ENCODE assay signal across 15 cellular contexts in genomic region chr15:57283774-57284508, GRCh38.
DNase-seq lines count a peak whose midpoint lies in the region; ATAC-seq and TF ChIP-seq lines count a peak whose summit lies in the region.
"Had no signal": no experiment of that assay in that cellular context is flagged by ENCODE, and none has a peak within 500 bp of the region (broad histone marks: within the 10 kb centered on the region; RNA-seq: fewer than 3 reads in every experiment).

No MANE protein-coding gene starts in this region.

- DNase-seq in T-helper 17 cell (no peak), neural crest cell (ENCODE audit: low read depth, low spot score) (no peak), NCI-H1436 treated with DMSO at 0.1 percent for 48 hours (lab: John Stamatoyannopoulos, UW) (no peak), inferior parietal cortex (ENCODE audit: extremely low spot score) (no peak), UCSD-AML1 (lab: John Stamatoyannopoulos, UW; ENCODE audit: unreplicated experiment) (no peak)
- DNase-seq: activated CD4-positive, alpha-beta memory T cell treated with anti-CD3 and anti-CD28 coated beads for 36 hours; activated naive CD4-positive, alpha-beta T cell; hippocampal formation; NCI-H2171; upper lobe of left lung had no signal

- no peaks in the 10 kb centered on the region for H3K27me3 Mint-ChIP-seq in T-helper 17 cell
- H3K27me3 Mint-ChIP-seq in neural crest cell (ENCODE audit: low read depth) = no peaks in the 10 kb centered on the region
- H3K27me3 Mint-ChIP-seq: activated CD4-positive, alpha-beta memory T cell treated with anti-CD3 and anti-CD28 coated beads for 36 hours had no signal

- TF ChIP-seq CTCF in neural crest cell (conservative IDR thresholded peaks at IDR 0.05) = no peak

- ATAC-seq in GM18505 (IDR thresholded peaks at IDR 0.05; ENCODE audit: unreplicated experiment) = peak; percentile 14
- ATAC-seq in HG02852 (IDR thresholded peaks at IDR 0.05; ENCODE audit: unreplicated experiment) = peak; percentile 8
- ATAC-seq in T-helper 17 cell = no peak
- ATAC-seq in HG03378 (IDR thresholded peaks at IDR 0.05; ENCODE audit: unreplicated experiment) = no peak
- ATAC-seq: sciatic nerve had no signal

- H3K36me3 Mint-ChIP-seq in T-helper 17 cell (ENCODE audit: low read depth) = peaks cover 9% of the 10 kb centered on the region
- H3K36me3 Mint-ChIP-seq in neural crest cell (ENCODE audit: low read depth) = peaks cover 43% of the 10 kb centered on the region

- peak overlapping the region; percentile 62 for H3K4me3 Mint-ChIP-seq in T-helper 17 cell
- no peak overlapping the region for H3K4me3 Mint-ChIP-seq in neural crest cell
- H3K4me3 Mint-ChIP-seq: activated CD4-positive, alpha-beta memory T cell treated with anti-CD3 and anti-CD28 coated beads for 36 hours had no signal

- no peaks in the 10 kb centered on the region for H3K9me3 ChIP-seq in T-helper 17 cell (ENCODE audit: control insufficient read depth, low read length, poor library complexity, severe bottlenecking)
- H3K9me3 ChIP-seq: SJSA1, upper lobe of left lung had no signal

- H3K27ac Mint-ChIP-seq in T-helper 17 cell (peak overlapping the region; percentile 92), neural crest cell (ENCODE audit: unreplicated experiment) (peak overlapping the region; percentile 32)
- H3K27ac Mint-ChIP-seq: activated CD4-positive, alpha-beta memory T cell treated with anti-CD3 and anti-CD28 coated beads for 36 hours had no signal

- no peaks in the 10 kb centered on the region for H3K9me3 Mint-ChIP-seq in neural crest cell
- H3K9me3 Mint-ChIP-seq: activated CD4-positive, alpha-beta memory T cell treated with anti-CD3 and anti-CD28 coated beads for 36 hours had no signal

- H3K4me1 Mint-ChIP-seq in T-helper 17 cell (peaks cover 12% of the 10 kb centered on the region), neural crest cell (peaks cover 37% of the 10 kb centered on the region)

- TF ChIP-seq POLR2A in GM18505 (IDR thresholded peaks at IDR 0.05; ENCODE audit: borderline replicate concordance, extremely low read depth, insufficient read depth, insufficient read length) = no peak

Comparison
In these comparisons a context has a peak if more than half of its experiments do, and no peak if none do; other contexts are left out.
1. ATAC-seq: peak in GM18505 (single experiment) and HG02852 (single experiment); none in T-helper 17 cell (single experiment) and HG03378 (single experiment).